ENCODE assay signal across 1 cellular context in the genomic region with DNA sequence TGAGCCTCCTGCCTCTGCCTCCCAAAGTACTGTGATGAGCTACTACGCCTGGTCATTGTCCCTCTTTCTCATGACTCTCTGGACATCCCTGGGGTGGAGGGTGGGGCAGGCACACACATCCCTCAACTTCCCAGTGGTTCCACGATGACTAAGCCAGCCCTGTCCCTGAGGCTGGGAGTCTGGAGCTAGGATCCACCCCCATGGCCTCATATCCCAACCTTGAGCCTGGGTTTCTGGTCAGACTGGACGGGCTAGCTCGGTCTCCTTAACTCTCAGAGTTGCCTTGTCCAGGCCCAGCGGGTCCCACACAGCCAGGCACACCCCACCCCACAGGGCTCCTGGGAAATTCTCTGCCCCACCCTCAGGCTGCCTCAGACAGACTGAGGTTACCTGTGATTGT.
A peak's percentile ranks its signal among the peaks of the same experiment; 100 is the strongest.
TF ChIP-seq lines count a peak whose summit lies in the region.

No MANE protein-coding gene starts in this region.

TF ChIP-seq in Ishikawa, 13 proteins besides CTCF, POLR2A, EP300 and RAD21 (continued from another document):
- TF ChIP-seq, protein P1, sequence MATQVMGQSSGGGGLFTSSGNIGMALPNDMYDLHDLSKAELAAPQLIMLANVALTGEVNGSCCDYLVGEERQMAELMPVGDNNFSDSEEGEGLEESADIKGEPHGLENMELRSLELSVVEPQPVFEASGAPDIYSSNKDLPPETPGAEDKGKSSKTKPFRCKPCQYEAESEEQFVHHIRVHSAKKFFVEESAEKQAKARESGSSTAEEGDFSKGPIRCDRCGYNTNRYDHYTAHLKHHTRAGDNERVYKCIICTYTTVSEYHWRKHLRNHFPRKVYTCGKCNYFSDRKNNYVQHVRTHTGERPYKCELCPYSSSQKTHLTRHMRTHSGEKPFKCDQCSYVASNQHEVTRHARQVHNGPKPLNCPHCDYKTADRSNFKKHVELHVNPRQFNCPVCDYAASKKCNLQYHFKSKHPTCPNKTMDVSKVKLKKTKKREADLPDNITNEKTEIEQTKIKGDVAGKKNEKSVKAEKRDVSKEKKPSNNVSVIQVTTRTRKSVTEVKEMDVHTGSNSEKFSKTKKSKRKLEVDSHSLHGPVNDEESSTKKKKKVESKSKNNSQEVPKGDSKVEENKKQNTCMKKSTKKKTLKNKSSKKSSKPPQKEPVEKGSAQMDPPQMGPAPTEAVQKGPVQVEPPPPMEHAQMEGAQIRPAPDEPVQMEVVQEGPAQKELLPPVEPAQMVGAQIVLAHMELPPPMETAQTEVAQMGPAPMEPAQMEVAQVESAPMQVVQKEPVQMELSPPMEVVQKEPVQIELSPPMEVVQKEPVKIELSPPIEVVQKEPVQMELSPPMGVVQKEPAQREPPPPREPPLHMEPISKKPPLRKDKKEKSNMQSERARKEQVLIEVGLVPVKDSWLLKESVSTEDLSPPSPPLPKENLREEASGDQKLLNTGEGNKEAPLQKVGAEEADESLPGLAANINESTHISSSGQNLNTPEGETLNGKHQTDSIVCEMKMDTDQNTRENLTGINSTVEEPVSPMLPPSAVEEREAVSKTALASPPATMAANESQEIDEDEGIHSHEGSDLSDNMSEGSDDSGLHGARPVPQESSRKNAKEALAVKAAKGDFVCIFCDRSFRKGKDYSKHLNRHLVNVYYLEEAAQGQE (IDR thresholded peaks at IDR 0.05; ENCODE audit: low read depth) = no peak
- TF ChIP-seq NFIC (IDR thresholded peaks at IDR 0.05) (peak; percentile 58; the same call in 1 of the 2 replicates), MAX (IDR thresholded peaks at IDR 0.05) (peak; percentile 53), CEBPB (IDR thresholded peaks at IDR 0.05) (no peak), ZBTB7A (IDR thresholded peaks at IDR 0.05; ENCODE audit: low read depth) (no peak)
